1 cellular context compared by ENCODE assay signal in genomic region chr15:99105516-99106341, GRCh38.
A peak's percentile ranks its signal among the peaks of the same experiment; 100 is the strongest.
TF ChIP-seq lines count a peak whose summit lies in the region.

No MANE protein-coding gene starts in this region.

TF ChIP-seq in HepG2, 621 proteins besides CTCF, POLR2A, EP300 and RAD21 (continued from another document):
- TF ChIP-seq ZBTB39 (CRISPR knock-in tag; IDR thresholded peaks at IDR 0.05), result no peak
- TF ChIP-seq ZNF703 (CRISPR knock-in tag; IDR thresholded peaks at IDR 0.05; ENCODE audit: borderline replicate concordance), result no peak
- TF ChIP-seq ZNF121 (CRISPR knock-in tag; IDR thresholded peaks at IDR 0.05), result no peak
- no peak for TF ChIP-seq TSC22D2 (CRISPR knock-in tag; IDR thresholded peaks at IDR 0.05; ENCODE audit: borderline replicate concordance)
- TF ChIP-seq TFDP1 (CRISPR knock-in tag; IDR thresholded peaks at IDR 0.05; ENCODE audit: borderline replicate concordance), result 0 out of 2 replicates have a peak, but pooled peaks have one; percentile 17
- TF ChIP-seq AGO2 (optimal IDR thresholded peaks at IDR 0.05; ENCODE audit: low read depth, low read length), result peak; percentile 42
- no peak for TF ChIP-seq ATF7 (IDR thresholded peaks at IDR 0.05)
- TF ChIP-seq ATF7 (CRISPR knock-in tag; IDR thresholded peaks at IDR 0.05), result no peak
- TF ChIP-seq ZNF761 (CRISPR knock-in tag; conservative IDR thresholded peaks at IDR 0.05), result 0 out of 2 replicates have a peak, but pooled peaks have one; percentile 6
- 0 out of 2 replicates have a peak, but pooled peaks have one; percentile 47 for TF ChIP-seq MAX (IDR thresholded peaks at IDR 0.05)
- no peak for TF ChIP-seq KDM1A (CRISPR knock-in tag; IDR thresholded peaks at IDR 0.05)
- no peak for TF ChIP-seq ZNF510 (CRISPR knock-in tag; IDR thresholded peaks at IDR 0.05; ENCODE audit: low read depth)
- 0 out of 2 replicates have a peak, but pooled peaks have one; percentile 44 for TF ChIP-seq NR1H2 (CRISPR knock-in tag; IDR thresholded peaks at IDR 0.05; ENCODE audit: borderline replicate concordance, low read depth)
- TF ChIP-seq CBX2 (IDR thresholded peaks at IDR 0.05; ENCODE audit: low read depth, low read length), result no peak
- TF ChIP-seq CBX2 (CRISPR knock-in tag; IDR thresholded peaks at IDR 0.05; ENCODE audit: low read depth), result no peak
- 0 out of 2 replicates have a peak, but pooled peaks have one; percentile 12 for TF ChIP-seq LBX2 (CRISPR knock-in tag; IDR thresholded peaks at IDR 0.05; ENCODE audit: borderline replicate concordance)
- TF ChIP-seq ZBTB26 (CRISPR knock-in tag; IDR thresholded peaks at IDR 0.05; ENCODE audit: borderline replicate concordance), result no peak
- no peak for TF ChIP-seq ELK4 (CRISPR knock-in tag; IDR thresholded peaks at IDR 0.05; ENCODE audit: borderline replicate concordance)
- no peak for TF ChIP-seq HNRNPUL1 (IDR thresholded peaks at IDR 0.05; ENCODE audit: low read depth, low read length)
- no peak for TF ChIP-seq TBX3 (IDR thresholded peaks at IDR 0.05; ENCODE audit: borderline replicate concordance)
- TF ChIP-seq KLF16 (CRISPR knock-in tag; IDR thresholded peaks at IDR 0.05), result no peak
- TF ChIP-seq SKI (IDR thresholded peaks at IDR 0.05; ENCODE audit: partially characterized antibody), result no peak
- TF ChIP-seq KDM5B (CRISPR knock-in tag; IDR thresholded peaks at IDR 0.05; ENCODE audit: borderline replicate concordance), result no peak
- TF ChIP-seq ZNF569 (CRISPR knock-in tag; IDR thresholded peaks at IDR 0.05; ENCODE audit: borderline replicate concordance), result no peak
- TF ChIP-seq ZNF362 (CRISPR knock-in tag; IDR thresholded peaks at IDR 0.05; ENCODE audit: borderline replicate concordance), result no peak
- TF ChIP-seq ATF7-NPFF (CRISPR knock-in tag; IDR thresholded peaks at IDR 0.05; ENCODE audit: low read depth), result 0 out of 2 replicates have a peak, but pooled peaks have one; percentile 35
- TF ChIP-seq ZNF781 (CRISPR knock-in tag; IDR thresholded peaks at IDR 0.05; ENCODE audit: borderline replicate concordance, not compliant biosample characterization), result no peak
- TF ChIP-seq HBP1 (CRISPR knock-in tag; IDR thresholded peaks at IDR 0.05; ENCODE audit: low read depth), result no peak
- no peak for TF ChIP-seq ZC3H13 (CRISPR knock-in tag; IDR thresholded peaks at IDR 0.05)
- no peak for TF ChIP-seq HCFC1 (IDR thresholded peaks at IDR 0.05; ENCODE audit: low read depth, low read length)
